In the genomic region with DNA sequence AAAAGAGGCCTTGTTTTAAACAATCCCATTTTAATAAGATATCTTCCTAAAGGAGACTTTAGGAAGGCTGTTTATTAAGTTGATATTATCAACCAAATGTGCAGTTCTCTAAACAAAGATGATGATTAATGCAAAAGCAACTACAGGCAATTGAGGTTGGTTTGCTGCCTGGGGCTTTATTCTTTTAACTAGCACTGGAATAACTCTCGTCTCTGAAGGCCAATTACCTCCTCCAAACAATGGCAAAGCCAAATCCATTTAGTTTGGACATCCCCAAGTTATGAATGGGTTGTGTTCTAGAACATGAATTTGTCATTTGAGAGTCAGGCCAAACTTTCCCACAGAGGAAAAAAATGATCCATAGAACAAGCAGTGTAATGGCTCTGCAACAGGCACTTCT, we compare ENCODE assay signal across 15 cellular contexts.
"Had no signal": no experiment of that assay in that cellular context is flagged by ENCODE, and none has a peak within 500 bp of the region (broad histone marks: within the 10 kb centered on the region; RNA-seq: fewer than 3 reads in every experiment).

No MANE protein-coding gene starts in this region.

- H3K27ac ChIP-seq: heart left ventricle, upper lobe of left lung had no signal

- H3K4me1 Mint-ChIP-seq: activated CD4-positive, alpha-beta T cell treated with anti-CD3 and anti-CD28 coated beads, Interleukin-2, amount 10 ng/mL, durations not matched to agents 7 days and 5 days; central memory CD8-positive, alpha-beta T cell had no signal

- H3K4me3 ChIP-seq: heart left ventricle, upper lobe of left lung had no signal

- H3K4me1 ChIP-seq: heart left ventricle, upper lobe of left lung had no signal

- ATAC-seq: heart left ventricle, left lobe of liver, natural killer cell, T-helper 17 cell had no signal

- H3K27me3 ChIP-seq: heart left ventricle, upper lobe of left lung had no signal

- H3K36me3 ChIP-seq: heart left ventricle, upper lobe of left lung had no signal

- DNase-seq: activated CD4-positive, alpha-beta T cell treated with anti-CD3 and anti-CD28 coated beads, Interleukin-2, amount 10 ng/mL, durations not matched to agents 7 days and 5 days; activated CD4-positive, CD25-positive, alpha-beta regulatory T cell; activated CD8-positive, alpha-beta memory T cell treated with anti-CD3 and anti-CD28 coated beads for 24 hours; activated naive CD4-positive, alpha-beta T cell treated with anti-CD3 and anti-CD28 coated beads for 36 hours; cortex of kidney; effector memory CD4-positive, alpha-beta T cell; heart left ventricle; natural killer cell; stimulated activated CD4-positive, alpha-beta T cell treated with anti-CD3 and anti-CD28 coated beads, Interleukin-15, amount 100 ng/mL, for 24 hours; stimulated activated CD4-positive, alpha-beta T cell treated with anti-CD3 and anti-CD28 coated beads, Interleukin-4, amount 100 ng/mL, for 24 hours; T-helper 17 cell; upper lobe of left lung had no signal

- H3K27ac Mint-ChIP-seq: activated CD4-positive, alpha-beta T cell treated with anti-CD3 and anti-CD28 coated beads, Interleukin-2, amount 10 ng/mL, durations not matched to agents 7 days and 5 days; activated naive CD4-positive, alpha-beta T cell treated with anti-CD3 and anti-CD28 coated beads for 36 hours; natural killer cell; stimulated activated naive CD8-positive, alpha-beta T cell treated with anti-CD3 and anti-CD28 coated beads, Interleukin-15, Interleukin-2, amounts not matched to agents 100 ng/mL and 50 ng/mL, for 24 hours; T-helper 17 cell had no signal

- H3K9me3 ChIP-seq: heart left ventricle, upper lobe of left lung had no signal

- H3K4me3 Mint-ChIP-seq: activated CD4-positive, alpha-beta T cell treated with anti-CD3 and anti-CD28 coated beads, Interleukin-2, amount 10 ng/mL, durations not matched to agents 7 days and 5 days; activated naive CD4-positive, alpha-beta T cell treated with anti-CD3 and anti-CD28 coated beads for 36 hours; central memory CD8-positive, alpha-beta T cell; natural killer cell; stimulated activated naive CD8-positive, alpha-beta T cell treated with anti-CD3 and anti-CD28 coated beads, Interleukin-15, Interleukin-2, amounts not matched to agents 100 ng/mL and 50 ng/mL, for 24 hours; T-helper 17 cell had no signal

- H3K36me3 Mint-ChIP-seq: natural killer cell had no signal

- H3K9me3 Mint-ChIP-seq: activated CD4-positive, alpha-beta T cell treated with anti-CD3 and anti-CD28 coated beads, Interleukin-2, amount 10 ng/mL, durations not matched to agents 7 days and 5 days; activated naive CD4-positive, alpha-beta T cell treated with anti-CD3 and anti-CD28 coated beads for 36 hours; central memory CD8-positive, alpha-beta T cell; natural killer cell; stimulated activated naive CD8-positive, alpha-beta T cell treated with anti-CD3 and anti-CD28 coated beads, Interleukin-15, Interleukin-2, amounts not matched to agents 100 ng/mL and 50 ng/mL, for 24 hours had no signal
